In the genomic region with DNA sequence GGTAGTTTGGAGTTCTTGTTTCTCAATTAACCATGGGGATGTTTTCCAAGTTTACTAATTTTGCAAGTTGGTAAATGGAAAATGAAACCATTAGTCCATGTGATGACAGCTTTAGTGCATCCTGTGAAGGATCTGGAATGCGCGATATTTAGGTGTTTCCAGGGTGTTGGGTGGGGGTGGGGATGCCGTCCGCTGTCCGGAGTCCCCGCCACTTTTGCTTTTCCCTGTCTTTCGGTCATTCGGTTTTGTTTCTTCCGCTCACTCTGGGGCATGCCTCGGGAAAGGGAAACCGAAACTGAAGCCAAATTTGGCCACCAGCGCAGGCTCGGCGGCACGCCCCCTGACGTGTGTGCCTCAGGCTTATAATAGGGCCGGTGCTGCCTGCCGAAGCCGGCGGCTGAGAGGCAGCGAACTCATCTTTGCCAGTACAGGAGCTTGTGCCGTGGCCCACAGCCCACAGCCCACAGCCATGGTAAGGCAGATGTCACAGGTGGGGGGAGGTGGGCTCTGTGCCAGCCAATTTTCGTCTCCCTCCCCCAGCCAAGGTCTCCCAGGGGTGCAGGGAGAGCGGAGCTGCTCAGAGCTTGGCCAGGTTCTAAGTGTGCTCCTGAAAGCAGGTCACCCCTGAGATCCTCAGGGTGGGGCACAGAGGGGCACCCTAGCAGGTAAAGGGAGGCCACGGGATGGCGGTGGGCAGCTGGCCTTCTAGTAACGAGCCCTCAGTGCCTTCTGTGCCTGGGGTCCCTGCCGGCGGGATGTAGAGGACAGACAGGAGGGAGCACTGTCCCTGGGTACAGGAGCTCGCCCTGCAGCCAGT, we compare ENCODE assay signal across 8 cellular contexts. TPM values are rescaled to one million over a fixed set of nuclear protein-coding genes. Genes with fewer than 3 reads are reported as not detected.
DNase-seq lines count a peak whose midpoint lies in the region; ATAC-seq and TF ChIP-seq lines count a peak whose summit lies in the region.

ISG15 (plus strand) TSS at position 393 of the 817 bp plus-strand sequence; CDS start at position 470, 77 bp downstream.

- no peaks in the 10 kb centered on the region for H3K36me3 ChIP-seq in CD8-positive, alpha-beta T cell (ENCODE audit: insufficient read depth, low read length)

- H3K4me1 ChIP-seq in CD8-positive, alpha-beta T cell (ENCODE audit: insufficient read depth, low read length): peaks cover 23% of the 10 kb centered on the region

- no peak for TF ChIP-seq CTCF in CD8-positive, alpha-beta T cell (IDR thresholded peaks at IDR 0.05)

- no peaks in the 10 kb centered on the region for H3K27me3 ChIP-seq in CD8-positive, alpha-beta T cell (ENCODE audit: insufficient read depth, low read length)

- POLR2A ChIA-PET in CD8-positive, alpha-beta T cell (lab: Charles Lee): interaction anchor here (0.6 to 1.8 kb wide), 13 partner anchors 11 to 299 kb away, joined by 3 to 10 read pairs (median 3); partner anchors contain the start of genes NOC2L and PLEKHN1

- H3K4me1 Mint-ChIP-seq in CD8-positive, alpha-beta T cell (ENCODE audit: low read depth): peaks cover 40% of the 10 kb centered on the region
- H3K4me1 Mint-ChIP-seq in activated T-helper 17 cell treated with anti-CD3 and anti-CD28 coated beads, Interleukin-2, amount 50 U/mL, for 72 hours: peaks cover 16% of the 10 kb centered on the region
- H3K4me1 Mint-ChIP-seq in natural killer cell treated with Interleukin-12 subunit alpha and Interleukin-12 subunit beta and Interleukin-15 and Interleukin-18, amount 100 ng/mL, for 72 hours (ENCODE audit: low read depth in 2 of 2): peaks cover 23 to 35% of the 10 kb centered on the region in 2 donors

- peak; percentile 94 for ATAC-seq in CD8-positive, alpha-beta T cell
- ATAC-seq in GM19438 (IDR thresholded peaks at IDR 0.05; ENCODE audit: low read depth, unreplicated experiment): peak; percentile 89
- ATAC-seq in activated T-helper 17 cell treated with anti-CD3 and anti-CD28 coated beads, Interleukin-2, amount 50 U/mL, for 72 hours (replicated peaks): peak; percentile 94
- peak; percentile 94 for ATAC-seq in natural killer cell treated with Interleukin-12 subunit alpha and Interleukin-12 subunit beta and Interleukin-15 and Interleukin-18, amount 100 ng/mL, for 72 hours
- ATAC-seq in stimulated activated naive CD8-positive, alpha-beta T cell treated with anti-CD3 and anti-CD28 coated beads, Interleukin-15, Interleukin-2, amounts not matched to agents 100 U/mL and 50 U/mL, for 24 hours: peak; percentile 95

- no peaks in the 10 kb centered on the region for H3K9me3 Mint-ChIP-seq in CD8-positive, alpha-beta T cell
- no peaks in the 10 kb centered on the region for H3K9me3 Mint-ChIP-seq in activated T-helper 17 cell treated with anti-CD3 and anti-CD28 coated beads, Interleukin-2, amount 50 U/mL, for 72 hours
- H3K9me3 Mint-ChIP-seq in natural killer cell treated with Interleukin-12 subunit alpha and Interleukin-12 subunit beta and Interleukin-15 and Interleukin-18, amount 100 ng/mL, for 72 hours: peaks cover 3% of the 10 kb centered on the region

- peak within 1 kb of the TSS; percentile 99 for H3K27ac Mint-ChIP-seq in CD8-positive, alpha-beta T cell
- peak within 1 kb of the TSS; percentile 95 for H3K27ac Mint-ChIP-seq in activated T-helper 17 cell treated with anti-CD3 and anti-CD28 coated beads, Interleukin-2, amount 50 U/mL, for 72 hours
- peak within 1 kb of the TSS; percentile 84 to 99 for H3K27ac Mint-ChIP-seq in natural killer cell treated with Interleukin-12 subunit alpha and Interleukin-12 subunit beta and Interleukin-15 and Interleukin-18, amount 100 ng/mL, for 72 hours

- peaks cover 4% of the 10 kb centered on the region for H3K27me3 Mint-ChIP-seq in CD8-positive, alpha-beta T cell (ENCODE audit: low read depth)
- no peaks in the 10 kb centered on the region for H3K27me3 Mint-ChIP-seq in activated T-helper 17 cell treated with anti-CD3 and anti-CD28 coated beads, Interleukin-2, amount 50 U/mL, for 72 hours
- no peaks in the 10 kb centered on the region for H3K27me3 Mint-ChIP-seq in natural killer cell treated with Interleukin-12 subunit alpha and Interleukin-12 subunit beta and Interleukin-15 and Interleukin-18, amount 100 ng/mL, for 72 hours

- peak within 1 kb of the TSS; percentile 98 for H3K4me3 Mint-ChIP-seq in CD8-positive, alpha-beta T cell
- H3K4me3 Mint-ChIP-seq in activated T-helper 17 cell treated with anti-CD3 and anti-CD28 coated beads, Interleukin-2, amount 50 U/mL, for 72 hours: peak within 1 kb of the TSS; percentile 99
- H3K4me3 Mint-ChIP-seq in natural killer cell treated with Interleukin-12 subunit alpha and Interleukin-12 subunit beta and Interleukin-15 and Interleukin-18, amount 100 ng/mL, for 72 hours: peak within 1 kb of the TSS; percentile 91

- intact Hi-C loops in CD8-positive, alpha-beta T cell (cut with DNase I, micrococcal nuclease): loop anchor here (1.0 to 2.0 kb wide), 7 partner anchors 12 to 103 kb away; partner anchors contain the start of genes C1orf159 (in 1 of the 2), HES4 (in 1 of the 2) and NOC2L (in 1 of the 2)

- H3K27ac ChIP-seq in CD8-positive, alpha-beta T cell (ENCODE audit: low read depth, low read length): peak within 1 kb of the TSS; percentile 79

- peak within 1 kb of the TSS; percentile 75 for H3K4me3 ChIP-seq in CD8-positive, alpha-beta T cell (ENCODE audit: low read depth, low read length)

- CTCF ChIA-PET in CD8-positive, alpha-beta T cell (lab: Charles Lee): interaction anchor here (1.4 to 4.1 kb wide), 5 partner anchors 11 to 50 kb away, joined by 3 to 26 read pairs (median 20); no protein-coding TSS in a partner anchor

- DNase-seq in CD8-positive, alpha-beta T cell: peak; percentile 79 to 95 (median 89)
- DNase-seq in HK-2 (ENCODE audit: unreplicated experiment) (peak; percentile 88), RKO (ENCODE audit: low spot score) (peak; percentile 91), fibroblast of peridontal ligament (ENCODE audit: extremely low read depth) (peak; percentile 80)
- peak; percentile 91 for DNase-seq in natural killer cell treated with Interleukin-12 subunit alpha and Interleukin-12 subunit beta and Interleukin-15 and Interleukin-18, amount 100 ng/mL, for 72 hours (ENCODE audit: low spot score)
- DNase-seq in stimulated activated naive CD8-positive, alpha-beta T cell treated with anti-CD3 and anti-CD28 coated beads, Interleukin-15, Interleukin-2, amounts not matched to agents 100 U/mL and 50 U/mL, for 24 hours: peak; percentile 90

- peaks cover 8% of the 10 kb centered on the region for H3K36me3 Mint-ChIP-seq in CD8-positive, alpha-beta T cell
- H3K36me3 Mint-ChIP-seq in activated T-helper 17 cell treated with anti-CD3 and anti-CD28 coated beads, Interleukin-2, amount 50 U/mL, for 72 hours (ENCODE audit: low read depth): peaks cover 6% of the 10 kb centered on the region
- H3K36me3 Mint-ChIP-seq in natural killer cell treated with Interleukin-12 subunit alpha and Interleukin-12 subunit beta and Interleukin-15 and Interleukin-18, amount 100 ng/mL, for 72 hours: no peaks in the 10 kb centered on the region

- H3K9me3 ChIP-seq in CD8-positive, alpha-beta T cell (ENCODE audit: low read length): no peaks in the 10 kb centered on the region

RNA-seq across cellular contexts. Expression of gene ISG15, which starts in this region (rescaled TPM):
- 10 to 100 TPM; 56.4 to 58.4 TPM for total RNA-seq in CD8-positive, alpha-beta T cell
- 10 to 100 TPM; 13.5 to 36.5 TPM for total RNA-seq in activated T-helper 17 cell treated with anti-CD3 and anti-CD28 coated beads, Interleukin-2, amount 50 U/mL, for 72 hours
- total RNA-seq in natural killer cell treated with Interleukin-12 subunit alpha and Interleukin-12 subunit beta and Interleukin-15 and Interleukin-18, amount 100 ng/mL, for 72 hours: 10 to 100 TPM; 15.2 to 44.3 TPM

Comparison
In these comparisons a context has a peak if more than half of its experiments do, and no peak if none do; other contexts are left out.
1. Peak in every context shown above with its lines: DNase-seq, ATAC-seq, H3K4me3 ChIP-seq and H3K27ac ChIP-seq.